In the genomic region with DNA sequence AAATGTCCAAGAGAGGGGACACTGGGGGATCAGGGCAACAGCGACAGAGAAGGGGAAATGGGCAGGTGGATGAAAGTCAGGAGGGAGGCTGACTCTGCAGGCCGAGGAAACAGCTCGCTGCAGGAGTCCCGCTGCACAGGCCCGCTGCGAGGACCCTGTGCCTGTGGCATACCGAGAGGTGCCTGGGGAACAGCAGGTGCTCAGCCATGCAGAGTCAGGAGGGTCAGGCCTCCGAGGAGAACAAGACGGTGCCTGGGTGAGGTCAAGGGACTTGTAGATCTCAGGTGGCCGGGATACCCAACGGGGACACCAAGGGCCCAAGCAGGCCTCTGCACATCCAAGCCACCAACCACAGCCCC, we compare ENCODE assay signal across 15 cellular contexts.
A peak's percentile ranks its signal among the peaks of the same experiment; 100 is the strongest.
DNase-seq lines count a peak whose midpoint lies in the region; ATAC-seq and TF ChIP-seq lines count a peak whose summit lies in the region.
"Had no signal": no experiment of that assay in that cellular context is flagged by ENCODE, and none has a peak within 500 bp of the region (broad histone marks: within the 10 kb centered on the region; RNA-seq: fewer than 3 reads in every experiment).

No MANE protein-coding gene starts in this region.

- no peak for DNase-seq in right atrium auricular region (ENCODE audit: low spot score)
- DNase-seq in Right ventricle myocardium inferior (ENCODE audit: missing footprints), result no peak
- DNase-seq in osteocyte (ENCODE audit: extremely low spot score, unreplicated experiment), result no peak
- DNase-seq in uterus, result no peak
- no peak for DNase-seq in stimulated activated naive CD8-positive, alpha-beta T cell treated with anti-CD3 and anti-CD28 coated beads, Interleukin-15, amount 100 ng/mL, for 72 hours
- no peak for DNase-seq in NCI-H774 (lab: John Stamatoyannopoulos, UW)
- DNase-seq: activated CD8-positive, alpha-beta memory T cell treated with anti-CD3 and anti-CD28 coated beads, Interleukin-2, amount 50 U/mL, for 48 hours; activated naive CD8-positive, alpha-beta T cell treated with anti-CD3 and anti-CD28 coated beads for 36 hours; central memory CD4-positive, alpha-beta T cell; MM.1S; NCI-H2081 treated with DMSO at 0.1 percent for 48 hours; NCI-H82 had no signal

- H3K9me3 ChIP-seq in right atrium auricular region (no peaks in the 10 kb centered on the region), ectodermal cell (ENCODE audit: control insufficient read depth, low read length) (no peaks in the 10 kb centered on the region), uterus (no peaks in the 10 kb centered on the region)

- peak overlapping the region; percentile 60 for H3K27ac Mint-ChIP-seq in osteocyte (ENCODE audit: unreplicated experiment)
- H3K27ac Mint-ChIP-seq in stimulated activated naive CD8-positive, alpha-beta T cell treated with anti-CD3 and anti-CD28 coated beads, Interleukin-15, amount 100 ng/mL, for 72 hours, result no peak overlapping the region
- H3K27ac Mint-ChIP-seq: activated naive CD8-positive, alpha-beta T cell treated with anti-CD3 and anti-CD28 coated beads for 36 hours had no signal

- no peaks in the 10 kb centered on the region for H3K27me3 Mint-ChIP-seq in osteocyte (ENCODE audit: unreplicated experiment)
- no peaks in the 10 kb centered on the region for H3K27me3 Mint-ChIP-seq in stimulated activated naive CD8-positive, alpha-beta T cell treated with anti-CD3 and anti-CD28 coated beads, Interleukin-15, amount 100 ng/mL, for 72 hours
- H3K27me3 Mint-ChIP-seq: activated naive CD8-positive, alpha-beta T cell treated with anti-CD3 and anti-CD28 coated beads for 36 hours; type B pancreatic cell had no signal

- ATAC-seq in Right ventricle myocardium inferior, result no peak
- ATAC-seq in stimulated activated naive CD8-positive, alpha-beta T cell treated with anti-CD3 and anti-CD28 coated beads, Interleukin-15, amount 100 ng/mL, for 72 hours, result no peak
- no peak for ATAC-seq in GM19397 (IDR thresholded peaks at IDR 0.05; ENCODE audit: unreplicated experiment)

- peaks cover 0 to 92% of the 10 kb centered on the region in 2 donors for H3K4me1 ChIP-seq in right atrium auricular region
- peaks cover 41% of the 10 kb centered on the region for H3K4me1 ChIP-seq in ectodermal cell (ENCODE audit: control insufficient read depth, insufficient read depth, low read length)
- peaks cover 0 to 34% of the 10 kb centered on the region in 2 donors for H3K4me1 ChIP-seq in uterus

- intact Hi-C loops in Right ventricle myocardium inferior (cut with DNase I) (no loop called here), uterus (cut with DNase I; ENCODE audit: low total_unique reads) (no loop called here)

- H3K27ac ChIP-seq in right atrium auricular region, result peak overlapping the region; percentile 71 to 79
- H3K27ac ChIP-seq in ectodermal cell (ENCODE audit: insufficient read depth, low read depth, low read length, poor library complexity, severe bottlenecking), result peak overlapping the region; percentile 79
- peak overlapping the region; percentile 37 to 52 for H3K27ac ChIP-seq in uterus

- no peaks in the 10 kb centered on the region for H3K9me3 Mint-ChIP-seq in osteocyte (ENCODE audit: unreplicated experiment)
- no peaks in the 10 kb centered on the region for H3K9me3 Mint-ChIP-seq in stimulated activated naive CD8-positive, alpha-beta T cell treated with anti-CD3 and anti-CD28 coated beads, Interleukin-15, amount 100 ng/mL, for 72 hours
- H3K9me3 Mint-ChIP-seq: activated naive CD8-positive, alpha-beta T cell treated with anti-CD3 and anti-CD28 coated beads for 36 hours; type B pancreatic cell had no signal

- peaks cover 5% of the 10 kb centered on the region for H3K36me3 ChIP-seq in right atrium auricular region
- H3K36me3 ChIP-seq in ectodermal cell (ENCODE audit: control insufficient read depth, insufficient read depth, low read length), result no peaks in the 10 kb centered on the region
- no peaks in the 10 kb centered on the region for H3K36me3 ChIP-seq in uterus

- H3K4me3 ChIP-seq in right atrium auricular region, result no peak overlapping the region
- H3K4me3 ChIP-seq in ectodermal cell (ENCODE audit: insufficient read depth, low read depth, low read length), result no peak overlapping the region
- no peak overlapping the region for H3K4me3 ChIP-seq in uterus

- H3K4me3 Mint-ChIP-seq in osteocyte (ENCODE audit: unreplicated experiment), result no peak overlapping the region
- no peak overlapping the region for H3K4me3 Mint-ChIP-seq in stimulated activated naive CD8-positive, alpha-beta T cell treated with anti-CD3 and anti-CD28 coated beads, Interleukin-15, amount 100 ng/mL, for 72 hours
- H3K4me3 Mint-ChIP-seq: activated naive CD8-positive, alpha-beta T cell treated with anti-CD3 and anti-CD28 coated beads for 36 hours had no signal

- peaks cover 9% of the 10 kb centered on the region for H3K36me3 Mint-ChIP-seq in osteocyte (ENCODE audit: unreplicated experiment)

- TF ChIP-seq CTCF in right atrium auricular region (IDR thresholded peaks at IDR 0.05), result no peak
- TF ChIP-seq CTCF in osteocyte (IDR thresholded peaks at IDR 0.05), result no peak
- no peak for TF ChIP-seq CTCF in uterus (IDR thresholded peaks at IDR 0.05)

- no peaks in the 10 kb centered on the region for H3K27me3 ChIP-seq in right atrium auricular region
- no peaks in the 10 kb centered on the region for H3K27me3 ChIP-seq in ectodermal cell (ENCODE audit: control insufficient read depth, insufficient read depth, low read length, poor library complexity, severe bottlenecking)
- no peaks in the 10 kb centered on the region for H3K27me3 ChIP-seq in uterus

- WGBS in ectodermal cell, 2 experiments, result 86 to 87% methylated on average over 11 of the region's 11 CpGs

- peaks cover 65% of the 10 kb centered on the region for H3K4me1 Mint-ChIP-seq in osteocyte (ENCODE audit: unreplicated experiment)
- H3K4me1 Mint-ChIP-seq in stimulated activated naive CD8-positive, alpha-beta T cell treated with anti-CD3 and anti-CD28 coated beads, Interleukin-15, amount 100 ng/mL, for 72 hours, result peaks cover 75% of the 10 kb centered on the region

- no peak for TF ChIP-seq POLR2A in uterus (IDR thresholded peaks at IDR 0.05)
